ENCODE assay signal across 8 cellular contexts in the genomic region with DNA sequence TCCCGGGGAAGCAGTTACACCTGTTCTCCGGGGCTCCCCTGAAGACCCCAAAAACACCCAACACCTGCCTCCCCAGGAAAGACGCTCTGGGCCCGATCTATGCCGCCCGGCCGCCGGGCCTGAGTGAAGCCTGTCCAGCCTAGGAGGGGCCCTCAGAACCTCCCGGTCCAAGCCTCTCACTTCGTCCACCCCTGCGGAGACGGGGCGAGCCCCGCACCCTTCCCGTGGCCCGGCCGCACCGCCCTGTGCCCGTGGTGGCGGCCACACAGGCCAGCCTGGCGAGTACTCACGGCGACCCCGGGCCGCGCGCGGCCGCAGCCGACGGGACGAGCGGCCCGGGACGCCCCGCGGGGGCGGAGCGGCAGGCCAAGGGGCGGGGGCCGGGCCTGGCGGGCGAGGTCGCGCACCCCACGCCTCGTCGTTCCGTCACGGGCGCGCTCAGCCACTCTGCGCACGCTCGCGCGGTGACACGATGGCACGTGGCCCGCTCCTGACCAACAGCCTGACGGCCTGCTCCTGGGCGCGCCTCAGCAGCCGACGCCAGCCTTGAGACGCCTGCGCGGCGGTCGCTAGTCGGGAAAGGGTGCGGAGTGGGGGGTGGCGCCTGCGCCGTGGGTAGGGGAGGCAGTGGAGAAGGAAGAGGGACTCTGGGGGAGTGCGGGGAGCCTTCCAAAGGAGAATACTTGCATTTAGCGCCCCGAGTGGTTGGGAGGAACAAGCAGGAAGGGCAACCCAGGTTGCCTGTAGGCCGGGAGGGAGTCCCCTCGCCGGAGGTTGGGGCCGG. TPM values are rescaled to one million over a fixed set of nuclear protein-coding genes. Genes with fewer than 3 reads are reported as not detected.
DNase-seq lines count a peak whose midpoint lies in the region; TF ChIP-seq lines count a peak whose summit lies in the region.

A gene with protein sequence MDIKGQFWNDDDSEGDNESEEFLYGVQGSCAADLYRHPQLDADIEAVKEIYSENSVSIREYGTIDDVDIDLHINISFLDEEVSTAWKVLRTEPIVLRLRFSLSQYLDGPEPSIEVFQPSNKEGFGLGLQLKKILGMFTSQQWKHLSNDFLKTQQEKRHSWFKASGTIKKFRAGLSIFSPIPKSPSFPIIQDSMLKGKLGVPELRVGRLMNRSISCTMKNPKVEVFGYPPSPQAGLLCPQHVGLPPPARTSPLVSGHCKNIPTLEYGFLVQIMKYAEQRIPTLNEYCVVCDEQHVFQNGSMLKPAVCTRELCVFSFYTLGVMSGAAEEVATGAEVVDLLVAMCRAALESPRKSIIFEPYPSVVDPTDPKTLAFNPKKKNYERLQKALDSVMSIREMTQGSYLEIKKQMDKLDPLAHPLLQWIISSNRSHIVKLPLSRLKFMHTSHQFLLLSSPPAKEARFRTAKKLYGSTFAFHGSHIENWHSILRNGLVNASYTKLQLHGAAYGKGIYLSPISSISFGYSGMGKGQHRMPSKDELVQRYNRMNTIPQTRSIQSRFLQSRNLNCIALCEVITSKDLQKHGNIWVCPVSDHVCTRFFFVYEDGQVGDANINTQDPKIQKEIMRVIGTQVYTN (minus strand): TSS at position 342 of the 784 bp plus-strand sequence. CDS start 5,077 bp downstream, outside the sequence.

- peak; percentile 90 for DNase-seq in GM04503 (ENCODE audit: low read depth)
- DNase-seq in MV-4-11 (lab: John Stamatoyannopoulos, UW) = peak; percentile 98
- DNase-seq in SK-N-DZ (ENCODE audit: low spot score) = peak; percentile 98
- peak; percentile 99 for DNase-seq in activated naive CD4-positive, alpha-beta T cell treated with anti-CD3 and anti-CD28 coated beads, Interleukin-2, amount 50 U/mL, for 16 hours
- DNase-seq in germinal center (ENCODE audit: low spot score) = peak; percentile 98
- peak; percentile 86 to 99 (median 98) for DNase-seq in nucleus accumbens (lab: John Stamatoyannopoulos, UW)
- DNase-seq in suprapubic skin (ENCODE audit: low spot score in 2 of 2) = peak; percentile 98 to 99

- no peak for TF ChIP-seq EP300 in suprapubic skin (IDR thresholded peaks at IDR 0.05)

- TF ChIP-seq CTCF in HEK293 (tag by site-specific recombination; IDR thresholded peaks at IDR 0.05) (peak; percentile 99), suprapubic skin (IDR thresholded peaks at IDR 0.05) (peak; percentile 38 to 70)

- CTCF ChIA-PET in HEK293 (lab: Yijun Ruan, JAX) = interaction anchor here (0.7 to 2.3 kb wide), 5 partner anchors 9 to 77 kb away, joined by 3 to 10 read pairs (median 5); no protein-coding TSS in a partner anchor

- no peaks in the 10 kb centered on the region for H3K27me3 ChIP-seq in suprapubic skin

- POLR2A ChIA-PET in HEK293 (lab: Yijun Ruan, JAX) = interaction anchor here (0.9 kb wide), 1 partner anchor 40 kb away, joined by 4 read pairs; no protein-coding TSS in a partner anchor

- H3K36me3 ChIP-seq in HEK293 (ENCODE audit: control insufficient read depth in 2 of 2, insufficient read depth in 1 of 2, low read length in 2 of 2) (peaks cover 32 to 37% of the 10 kb centered on the region in 2 experiments), suprapubic skin (peaks cover 17% of the 10 kb centered on the region)

- peak in 1 of 2 donors; percentile 90 for TF ChIP-seq POLR2A in suprapubic skin (IDR thresholded peaks at IDR 0.05)

- H3K9me3 ChIP-seq in HEK293 (ENCODE audit: control insufficient read depth, insufficient read depth, low read depth, low read length) = no peaks in the 10 kb centered on the region
- no peaks in the 10 kb centered on the region for H3K9me3 ChIP-seq in suprapubic skin

- H3K4me1 ChIP-seq in HEK293 (ENCODE audit: control insufficient read depth, insufficient read depth, low read length) (peaks cover 6% of the 10 kb centered on the region; the same call in 1 of the 2 replicates), suprapubic skin (peaks cover 32% of the 10 kb centered on the region)

- 0% methylated on average over 29 of the region's 82 CpGs for WGBS in suprapubic skin

- peak within 1 kb of the TSS; percentile 82 for H3K4me3 ChIP-seq in HEK293 (ENCODE audit: low read depth, low read length)
- peak within 1 kb of the TSS; percentile 93 for H3K4me3 ChIP-seq in suprapubic skin

- H3K27ac ChIP-seq in HEK293 (ENCODE audit: extremely low read depth, low read depth, low read length) (peak within 1 kb of the TSS; percentile 88), suprapubic skin (peak within 1 kb of the TSS; percentile 91)

TF ChIP-seq in HEK293, 187 proteins besides CTCF, POLR2A, EP300 and RAD21 (continues in another document):
- TF ChIP-seq TRIM28 (IDR thresholded peaks at IDR 0.05; ENCODE audit: borderline replicate concordance, low read length) (peak; percentile 38; the same call in 1 of the 2 replicates), ZNF792 (tag by site-specific recombination; IDR thresholded peaks at IDR 0.05) (no peak), ZNF514 (tag by site-specific recombination; IDR thresholded peaks at IDR 0.05) (no peak), ZBTB6 (tag by site-specific recombination; IDR thresholded peaks at IDR 0.05) (no peak), ZNF600 (tag by site-specific recombination; IDR thresholded peaks at IDR 0.05) (peak; percentile 91), YY1 (tag by site-specific recombination; IDR thresholded peaks at IDR 0.05) (peak; percentile 32; the same call in 1 of the 2 replicates), GLIS2 (tag by site-specific recombination; IDR thresholded peaks at IDR 0.05) (peak; percentile 74), ZNF629 (tag by site-specific recombination; IDR thresholded peaks at IDR 0.05) (peak; percentile 73), ZBTB21 (tag by site-specific recombination; IDR thresholded peaks at IDR 0.05) (0 out of 2 replicates have a peak, but pooled peaks have one; percentile 17), ZNF707 (tag by site-specific recombination; IDR thresholded peaks at IDR 0.05) (no peak), ZBTB7A (tag by site-specific recombination; IDR thresholded peaks at IDR 0.05; ENCODE audit: low read depth) (0 out of 2 replicates have a peak, but pooled peaks have one; percentile 42), GLIS1 (tag by site-specific recombination; IDR thresholded peaks at IDR 0.05) (peak; percentile 82), EGR2 (tag by site-specific recombination; IDR thresholded peaks at IDR 0.05; ENCODE audit: low read depth) (peak; percentile 96)
- TF ChIP-seq, protein P1, sequence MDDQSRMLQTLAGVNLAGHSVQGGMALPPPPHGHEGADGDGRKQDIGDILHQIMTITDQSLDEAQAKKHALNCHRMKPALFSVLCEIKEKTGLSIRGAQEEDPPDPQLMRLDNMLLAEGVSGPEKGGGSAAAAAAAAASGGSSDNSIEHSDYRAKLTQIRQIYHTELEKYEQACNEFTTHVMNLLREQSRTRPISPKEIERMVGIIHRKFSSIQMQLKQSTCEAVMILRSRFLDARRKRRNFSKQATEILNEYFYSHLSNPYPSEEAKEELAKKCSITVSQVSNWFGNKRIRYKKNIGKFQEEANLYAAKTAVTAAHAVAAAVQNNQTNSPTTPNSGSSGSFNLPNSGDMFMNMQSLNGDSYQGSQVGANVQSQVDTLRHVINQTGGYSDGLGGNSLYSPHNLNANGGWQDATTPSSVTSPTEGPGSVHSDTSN (CRISPR knock-in tag; IDR thresholded peaks at IDR 0.05) = peak; percentile 95
- TF ChIP-seq, protein P2, sequence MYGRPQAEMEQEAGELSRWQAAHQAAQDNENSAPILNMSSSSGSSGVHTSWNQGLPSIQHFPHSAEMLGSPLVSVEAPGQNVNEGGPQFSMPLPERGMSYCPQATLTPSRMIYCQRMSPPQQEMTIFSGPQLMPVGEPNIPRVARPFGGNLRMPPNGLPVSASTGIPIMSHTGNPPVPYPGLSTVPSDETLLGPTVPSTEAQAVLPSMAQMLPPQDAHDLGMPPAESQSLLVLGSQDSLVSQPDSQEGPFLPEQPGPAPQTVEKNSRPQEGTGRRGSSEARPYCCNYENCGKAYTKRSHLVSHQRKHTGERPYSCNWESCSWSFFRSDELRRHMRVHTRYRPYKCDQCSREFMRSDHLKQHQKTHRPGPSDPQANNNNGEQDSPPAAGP (tag by site-specific recombination; IDR thresholded peaks at IDR 0.05) = peak; percentile 87
- TF ChIP-seq, protein P3, sequence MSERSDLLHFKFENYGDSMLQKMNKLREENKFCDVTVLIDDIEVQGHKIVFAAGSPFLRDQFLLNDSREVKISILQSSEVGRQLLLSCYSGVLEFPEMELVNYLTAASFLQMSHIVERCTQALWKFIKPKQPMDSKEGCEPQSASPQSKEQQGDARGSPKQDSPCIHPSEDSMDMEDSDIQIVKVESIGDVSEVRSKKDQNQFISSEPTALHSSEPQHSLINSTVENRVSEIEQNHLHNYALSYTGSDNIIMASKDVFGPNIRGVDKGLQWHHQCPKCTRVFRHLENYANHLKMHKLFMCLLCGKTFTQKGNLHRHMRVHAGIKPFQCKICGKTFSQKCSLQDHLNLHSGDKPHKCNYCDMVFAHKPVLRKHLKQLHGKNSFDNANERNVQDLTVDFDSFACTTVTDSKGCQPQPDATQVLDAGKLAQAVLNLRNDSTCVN (tag by site-specific recombination; optimal IDR thresholded peaks at IDR 0.05) = peak; percentile 98

RNA-seq across cellular contexts. Expression of the gene that starts here (rescaled TPM):
- polyA plus RNA-seq in SK-N-DZ (2014; cell fraction: cytosol; rRNA removed) = 75.4 and 86.8 TPM in 2 replicates
- 431 and 466 TPM in 2 replicates for polyA plus RNA-seq in SK-N-DZ (2014; cell fraction: nucleus; rRNA removed)
- total RNA-seq in suprapubic skin = 100 to 1,000 TPM in 1 of 4 donors, 10 to 100 TPM in 3; 63.6 to 102 (median 70.6) TPM

Comparison
In these comparisons a context has a peak if more than half of its experiments do, and no peak if none do; other contexts are left out.
1. Peak in every context shown above with its lines: DNase-seq, H3K4me3 ChIP-seq and H3K27ac ChIP-seq.